9 cellular contexts compared by ENCODE assay signal in genomic region chr12:123937707-123938600, GRCh38. TPM values are rescaled to one million over a fixed set of nuclear protein-coding genes. Genes with fewer than 3 reads are reported as not detected.
DNase-seq lines count a peak whose midpoint lies in the region; ATAC-seq, FAIRE-seq and TF ChIP-seq lines count a peak whose summit lies in the region.
"Had no signal": no experiment of that assay in that cellular context is flagged by ENCODE, and none has a peak within 500 bp of the region (broad histone marks: within the 10 kb centered on the region; RNA-seq: fewer than 3 reads in every experiment).

No MANE protein-coding gene starts in this region.

- no peak overlapping the region for H3K9ac ChIP-seq in H1 (replicated peaks in 1 of 4; ENCODE audit: extremely low read depth in 1 of 4, low read depth in 3 of 4, low read length in 3 of 4)

- no peaks in the 10 kb centered on the region for H4K20me1 ChIP-seq in H1 (replicated peaks in 1 of 2; ENCODE audit: control insufficient read depth in 1 of 2, insufficient read depth in 2 of 2, low read length in 2 of 2)

- H4K91ac ChIP-seq in H1 (replicated peaks; ENCODE audit: insufficient read length, low read length), result no peak overlapping the region

- no peak overlapping the region for H3K14ac ChIP-seq in H1 (ENCODE audit: insufficient read length)

- intact Hi-C loops in vagina (cut with DNase I), result no loop called here

- DNase-seq in GM20000 (ENCODE audit: low spot score) (peak; percentile 67), H1 (ENCODE audit: low read depth in 1 of 2, low spot score in 2 of 2) (no peak), HT-29 (ENCODE audit: low spot score) (no peak), vagina (ENCODE audit: extremely low spot score in 2 of 2) (no peak), COR-L47 (lab: John Stamatoyannopoulos, UW) (no peak)
- peak; percentile 31 to 36 for DNase-seq in activated CD8-positive, alpha-beta memory T cell treated with anti-CD3 and anti-CD28 coated beads for 4 hours (ENCODE audit: low read depth in 2 of 2)
- DNase-seq in stimulated activated CD8-positive, alpha-beta memory T cell treated with anti-CD3 and anti-CD28 coated beads, Interleukin-12 subunit alpha, Interleukin-12 subunit beta, amount 100 ng/mL, for 1 hour (ENCODE audit: low read depth), result peak; percentile 17

- no peak overlapping the region for H3K27ac ChIP-seq in H1 (ENCODE audit: low read depth, low read length)
- H3K27ac ChIP-seq in vagina, result no peak overlapping the region
- H3K27ac ChIP-seq: HL-60 had no signal

- no peak overlapping the region for H3K18ac ChIP-seq in H1 (ENCODE audit: extremely low read depth, low read length)

- H4K8ac ChIP-seq in H1 (ENCODE audit: extremely low read depth, insufficient read depth, low read length), result peak overlapping the region; percentile 72; the same call in 1 of the 2 replicates

- no peak overlapping the region for H2AK5ac ChIP-seq in H1 (ENCODE audit: low read depth, low read length)

- no peaks in the 10 kb centered on the region for H3K23me2 ChIP-seq in H1 (ENCODE audit: low read depth, low read length)

- H3K79me1 ChIP-seq in H1 (ENCODE audit: low read depth, low read length), result no peaks in the 10 kb centered on the region

- WGBS in H1 (ENCODE audit: extremely low coverage in 1 of 2, insufficient coverage in 1 of 2, insufficient read length in 1 of 2, insufficient replicate concordance in 2 of 2, low coverage in 1 of 2, low lambda C conversion rate in 2 of 2, missing lambda C conversion rate in 1 of 2), 2 experiments, result 85% methylated on average over 16 of the region's 16 CpGs; no CpG with 5 or more reads in 1 of the 2 experiments

- H3K23ac ChIP-seq in H1 (ENCODE audit: insufficient read length), result no peak overlapping the region

- no peak overlapping the region for H2BK12ac ChIP-seq in H1 (ENCODE audit: low read depth, low read length)

- CTCF ChIA-PET in H1 (lab: Charles Lee; ENCODE audit: partially characterized antibody), result interaction anchor here (0.8 to 5.2 kb wide), 32 partner anchors 8 to 384 kb away, joined by 3 to 26 read pairs (median 5); partner anchors contain the start of gene DNAH10

- H2BK120ac ChIP-seq in H1 (replicated peaks; ENCODE audit: low read depth, low read length), result no peak overlapping the region

- H3K4me1 ChIP-seq in H1 (replicated peaks in 1 of 4; ENCODE audit: control insufficient read depth in 3 of 4, insufficient read depth in 4 of 4, low read length in 3 of 4) (no peaks in the 10 kb centered on the region), vagina (no peaks in the 10 kb centered on the region)

- TF ChIP-seq CTCF in GM20000 (IDR thresholded peaks at IDR 0.05; ENCODE audit: extremely low read depth, missing control alignments), result no peak
- TF ChIP-seq CTCF in H1 (IDR thresholded peaks at IDR 0.05; ENCODE audit: control extremely low read depth in 1 of 3, insufficient read depth in 1 of 3, low read depth in 1 of 3, low read length in 3 of 3), result no peak
- TF ChIP-seq CTCF in vagina (IDR thresholded peaks at IDR 0.05), result no peak

- no peak for TF ChIP-seq RAD21 in H1 (IDR thresholded peaks at IDR 0.05 in 1 of 2, conservative IDR thresholded peaks at IDR 0.05 in 1 of 2; ENCODE audit: low read depth in 2 of 2, low read length in 2 of 2)

- H3K27me3 ChIP-seq in H1 (replicated peaks in 1 of 4; ENCODE audit: control insufficient read depth in 3 of 4, extremely low read depth in 1 of 4, insufficient read depth in 3 of 4, low read length in 3 of 4) (peaks cover 0 to 2% (median 0%) of the 10 kb centered on the region in 4 experiments; a peak in 1 of 7 replicates), vagina (no peaks in the 10 kb centered on the region)

- H3K56ac ChIP-seq in H1 (replicated peaks; ENCODE audit: insufficient read length, low read depth, low read length), result no peak overlapping the region

- no peak overlapping the region for H3K4ac ChIP-seq in H1 (replicated peaks; ENCODE audit: insufficient read length, low read depth, low read length)

- no peak overlapping the region for H2BK15ac ChIP-seq in H1 (ENCODE audit: low read length)

- H4K5ac ChIP-seq in H1 (ENCODE audit: insufficient read length, low read depth, low read length), result no peak overlapping the region

- FAIRE-seq in H1 (lab: Jason Lieb, UNC), result no peak

- no peak overlapping the region for H2BK5ac ChIP-seq in H1 (ENCODE audit: low read depth, low read length)

- TF ChIP-seq POLR2A in H1 (IDR thresholded peaks at IDR 0.05; ENCODE audit: control extremely low read depth in 1 of 2, low read depth in 2 of 2, low read length in 2 of 2) (no peak), vagina (IDR thresholded peaks at IDR 0.05) (no peak)

- H3K36me3 ChIP-seq in H1 (ENCODE audit: control insufficient read depth in 2 of 4, insufficient read depth in 4 of 4, low read length in 3 of 4) (no peaks in the 10 kb centered on the region), vagina (peaks cover 0 to 41% of the 10 kb centered on the region in 2 donors)

- H3K4me2 ChIP-seq in H1 (ENCODE audit: insufficient read depth in 1 of 2, low read depth in 2 of 2, low read length in 2 of 2), result no peak overlapping the region

- H2AFZ ChIP-seq in H1 (ENCODE audit: low read length), result no peak overlapping the region

- TF ChIP-seq EP300 in H1 (IDR thresholded peaks at IDR 0.05; ENCODE audit: borderline replicate concordance in 1 of 2, low read depth in 2 of 2, low read length in 2 of 2), result no peak

- ATAC-seq in GM21526 (IDR thresholded peaks at IDR 0.05; ENCODE audit: low FRiP score, unreplicated experiment), result no peak

- H3K79me2 ChIP-seq in H1 (ENCODE audit: control insufficient read depth in 1 of 2, insufficient read depth in 2 of 2, low read length in 2 of 2), result no peaks in the 10 kb centered on the region

- H3K9me3 ChIP-seq in H1 (ENCODE audit: insufficient read depth in 2 of 2, low read depth in 1 of 2, low read length in 1 of 2) (no peaks in the 10 kb centered on the region), vagina (no peaks in the 10 kb centered on the region)

- H2BK20ac ChIP-seq in H1 (ENCODE audit: low read length), result no peak overlapping the region

- POLR2A ChIA-PET in H1 (lab: Charles Lee; ENCODE audit: partially characterized antibody), result no interaction called here

- H3K4me3 ChIP-seq in H1 (ENCODE audit: extremely low read depth in 1 of 4, insufficient read depth in 2 of 4, low read depth in 3 of 4, low read length in 4 of 4), result no peak overlapping the region
- H3K4me3 ChIP-seq in vagina, result no peak overlapping the region

TF ChIP-seq in H1, 55 proteins besides CTCF, POLR2A, EP300 and RAD21:
- TF ChIP-seq POU5F1 (IDR thresholded peaks at IDR 0.05; ENCODE audit: low read depth, low read length) (no peak), TAF1 (IDR thresholded peaks at IDR 0.05; ENCODE audit: low read depth, low read length) (no peak)

RNA-seq across cellular contexts. Expression of gene CCDC92, which starts 34.7 kb away (rescaled TPM):
- 0.43 and 0.73 TPM in 2 replicates for total RNA-seq in H1 (2021; fragmentation: NEBNext Ultra II Directional; extraction: Animal tissue kit (Norgen Biotek cat#: 25700))
- polyA plus RNA-seq in H1 (2011; rRNA removed), result 0.51 and 0.83 TPM in 2 replicates
- 0.26 TPM for polyA plus RNA-seq in H1 (2011; cell fraction: cytosol; rRNA removed)
- polyA plus RNA-seq in H1 (2011; cell fraction: nucleus; rRNA removed), result 0.98 TPM
- polyA plus RNA-seq in H1 (2012, experiment 1 of 2), result 0.34 to 0.85 TPM (median 0.66 TPM) in 4 replicates
- 0.39 TPM for polyA plus RNA-seq in H1 (2012, experiment 2 of 2)
- polyA plus RNA-seq in H1 (2013, experiment 1 of 2), result 0.24 TPM
- 0.33 TPM for polyA plus RNA-seq in H1 (2013, experiment 2 of 2)
- polyA minus RNA-seq in H1 (2011; rRNA and poly(A)+ RNA removed), result 0.20 and 0.63 TPM in 2 replicates
- not detected for polyA minus RNA-seq in H1 (2011; cell fraction: cytosol; rRNA and poly(A)+ RNA removed)
- polyA minus RNA-seq in H1 (2011; cell fraction: nucleus; rRNA and poly(A)+ RNA removed), result 0.60 TPM
- 5.5 and 6.8 TPM in 2 replicates for total RNA-seq in HT-29 (2014; rRNA removed; shearing (Covaris generic))
- 21.6 TPM for total RNA-seq in vagina

RNA-seq across cellular contexts. Expression of gene ZNF664, which starts 35.1 kb away (rescaled TPM):
- 41.7 and 51.4 TPM in 2 replicates for total RNA-seq in H1 (2021; fragmentation: NEBNext Ultra II Directional; extraction: Animal tissue kit (Norgen Biotek cat#: 25700))
- polyA plus RNA-seq in H1 (2011; rRNA removed), result 16.0 and 22.8 TPM in 2 replicates
- polyA plus RNA-seq in H1 (2011; cell fraction: cytosol; rRNA removed), result 21.6 TPM
- polyA plus RNA-seq in H1 (2011; cell fraction: nucleus; rRNA removed), result 19.3 TPM
- 26.3 to 38.9 TPM (median 30.5 TPM) in 4 replicates for polyA plus RNA-seq in H1 (2012, experiment 1 of 2)
- 4.1 TPM for polyA plus RNA-seq in H1 (2012, experiment 2 of 2)
- polyA plus RNA-seq in H1 (2013, experiment 1 of 2), result 26.2 TPM
- 25.3 TPM for polyA plus RNA-seq in H1 (2013, experiment 2 of 2)
- polyA minus RNA-seq in H1 (2011; rRNA and poly(A)+ RNA removed), result 23.2 and 39.2 TPM in 2 replicates
- polyA minus RNA-seq in H1 (2011; cell fraction: cytosol; rRNA and poly(A)+ RNA removed), result 20.3 TPM
- polyA minus RNA-seq in H1 (2011; cell fraction: nucleus; rRNA and poly(A)+ RNA removed), result 49.8 TPM
- total RNA-seq in HT-29 (2014; rRNA removed; shearing (Covaris generic)), result 86.7 and 103 TPM in 2 replicates
- 40.5 TPM for total RNA-seq in vagina

Comparison
In these comparisons a context has a peak if more than half of its experiments do, and no peak if none do; other contexts are left out.
1. DNase-seq: peak in GM20000 (single experiment), activated CD8-positive, alpha-beta memory T cell treated with anti-CD3 and anti-CD28 coated beads for 4 hours (2 of 2) and stimulated activated CD8-positive, alpha-beta memory T cell treated with anti-CD3 and anti-CD28 coated beads, Interleukin-12 subunit alpha, Interleukin-12 subunit beta, amount 100 ng/mL, for 1 hour (single experiment); none in H1 (0 of 2), HT-29 (single experiment), vagina (0 of 2) and COR-L47 (single experiment).